In genomic region chr2:121297217-121297830, GRCh38 we compare ENCODE assay signal across 8 cellular contexts. TPM values are rescaled to one million over a fixed set of nuclear protein-coding genes. Genes with fewer than 3 reads are reported as not detected.
DNase-seq lines count a peak whose midpoint lies in the region; ATAC-seq and TF ChIP-seq lines count a peak whose summit lies in the region.

No MANE protein-coding gene starts in this region.

- H3K4me1 ChIP-seq in suprapubic skin, result peaks cover 4% of the 10 kb centered on the region

- H3K36me3 ChIP-seq in suprapubic skin, result no peaks in the 10 kb centered on the region

- H3K4me3 ChIP-seq in suprapubic skin, result no peak overlapping the region

- TF ChIP-seq EP300 in suprapubic skin (IDR thresholded peaks at IDR 0.05), result no peak

- TF ChIP-seq POLR2A in suprapubic skin (IDR thresholded peaks at IDR 0.05), result no peak

- peak in 1 of 2 donors; percentile 58 for TF ChIP-seq CTCF in suprapubic skin (IDR thresholded peaks at IDR 0.05)

- 87% methylated on average over 5 of the region's 9 CpGs for WGBS in suprapubic skin

- peak; percentile 62 for ATAC-seq in GM18907 (IDR thresholded peaks at IDR 0.05; ENCODE audit: unreplicated experiment)
- no peak for ATAC-seq in GM19467 (IDR thresholded peaks at IDR 0.05; ENCODE audit: unreplicated experiment)
- ATAC-seq in GM18520 (IDR thresholded peaks at IDR 0.05; ENCODE audit: unreplicated experiment), result no peak

- H3K9me3 ChIP-seq in suprapubic skin, result no peaks in the 10 kb centered on the region

- DNase-seq in Ammon's horn (ENCODE audit: low spot score), result peak; percentile 63
- DNase-seq in NCI-H1694 treated with DMSO at 0.1 percent for 48 hours (lab: John Stamatoyannopoulos, UW), result peak; percentile 78
- peak; percentile 52 for DNase-seq in astrocyte of the hippocampus (ENCODE audit: low read depth, low spot score)
- DNase-seq in left kidney (ENCODE audit: low read depth, low spot score), result peak; percentile 75
- DNase-seq in suprapubic skin (ENCODE audit: low spot score in 2 of 2), result no peak

- no peak overlapping the region for H3K27ac ChIP-seq in suprapubic skin

- H3K27me3 ChIP-seq in suprapubic skin, result no peaks in the 10 kb centered on the region

RNA-seq across cellular contexts. Expression of gene TFCP2L1, which starts 12.3 kb away (rescaled TPM):
- 10 to 100 TPM; 33.5 to 64.1 (median 52.7) TPM for total RNA-seq in suprapubic skin

Comparison
In these comparisons a context has a peak if more than half of its experiments do, and no peak if none do; other contexts are left out.
1. DNase-seq: peak in Ammon's horn (single experiment), NCI-H1694 treated with DMSO at 0.1 percent for 48 hours (single experiment), astrocyte of the hippocampus (single experiment) and left kidney (single experiment); none in suprapubic skin (0 of 2).